In the genomic region with DNA sequence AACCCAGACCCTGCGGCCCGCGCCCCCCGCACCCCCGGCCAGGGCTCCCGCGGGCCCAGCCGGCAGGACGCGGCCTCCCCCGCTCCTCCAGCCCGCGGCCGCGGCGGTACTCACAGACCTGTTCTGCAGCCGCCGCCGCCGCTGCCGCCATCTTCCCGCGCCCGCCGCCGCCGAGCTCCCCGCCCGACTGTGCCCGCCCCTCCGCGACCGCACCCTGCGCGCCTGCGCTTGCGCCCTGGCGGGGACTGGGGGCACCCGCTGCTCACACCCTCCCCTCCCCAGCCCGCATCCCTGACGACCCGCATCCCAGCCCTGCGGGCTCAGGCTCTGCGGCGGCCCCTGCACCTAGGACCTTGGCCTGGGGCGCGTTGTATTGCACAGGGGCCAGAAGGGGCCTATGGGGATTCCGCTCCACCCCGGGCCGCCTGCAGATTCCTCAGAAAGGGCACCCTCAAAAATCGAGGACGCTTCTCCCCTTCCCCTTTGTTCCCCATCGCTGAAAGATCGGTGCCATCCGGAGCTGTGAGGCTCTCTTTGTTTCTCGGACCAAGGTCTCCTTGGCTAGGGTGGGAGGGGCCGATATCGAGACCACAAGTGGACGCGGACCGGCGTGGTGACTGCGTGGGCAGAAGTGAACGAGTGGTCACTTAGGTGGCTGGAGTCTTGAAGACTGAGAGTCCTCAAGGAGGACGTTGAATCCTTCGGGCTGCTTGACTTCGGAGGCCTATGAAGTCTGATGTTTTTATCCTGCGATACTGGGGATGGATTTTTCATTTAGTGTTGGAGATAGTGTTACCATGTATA, we compare ENCODE assay signal across 8 cellular contexts. TPM values are rescaled to one million over a fixed set of nuclear protein-coding genes. Genes with fewer than 3 reads are reported as not detected.
DNase-seq lines count a peak whose midpoint lies in the region; ATAC-seq and TF ChIP-seq lines count a peak whose summit lies in the region.

A gene with protein sequence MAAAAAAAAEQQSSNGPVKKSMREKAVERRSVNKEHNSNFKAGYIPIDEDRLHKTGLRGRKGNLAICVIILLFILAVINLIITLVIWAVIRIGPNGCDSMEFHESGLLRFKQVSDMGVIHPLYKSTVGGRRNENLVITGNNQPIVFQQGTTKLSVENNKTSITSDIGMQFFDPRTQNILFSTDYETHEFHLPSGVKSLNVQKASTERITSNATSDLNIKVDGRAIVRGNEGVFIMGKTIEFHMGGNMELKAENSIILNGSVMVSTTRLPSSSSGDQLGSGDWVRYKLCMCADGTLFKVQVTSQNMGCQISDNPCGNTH (minus strand): TSS at position 191 of the 804 bp plus-strand sequence. CDS start 40 bp downstream, at position 151.

- H3K4me3 Mint-ChIP-seq in CD4-positive, alpha-beta memory T cell = peak within 1 kb of the TSS; percentile 84 to 91 (median 88)

- H3K27me3 Mint-ChIP-seq in CD4-positive, alpha-beta memory T cell = peaks cover 2 to 10% of the 10 kb centered on the region in 2 donors

- H3K9me3 Mint-ChIP-seq in CD4-positive, alpha-beta memory T cell = no peaks in the 10 kb centered on the region

- H3K4me3 ChIP-seq in CD4-positive, alpha-beta memory T cell (ENCODE audit: low read length in 2 of 2) = peak within 1 kb of the TSS; percentile 5 to 57
- peak within 1 kb of the TSS; percentile 72 to 78 for H3K4me3 ChIP-seq in gastroesophageal sphincter

- H3K27ac ChIP-seq in CD4-positive, alpha-beta memory T cell (ENCODE audit: low read depth, low read length) = no peak within 1 kb of the TSS
- peak within 1 kb of the TSS; percentile 36 to 85 (median 82) for H3K27ac ChIP-seq in gastroesophageal sphincter

- H3K4me1 Mint-ChIP-seq in CD4-positive, alpha-beta memory T cell = peaks cover 21 to 36% (median 28%) of the 10 kb centered on the region in 4 donors

- CTCF ChIA-PET in CD4-positive, alpha-beta memory T cell (lab: Charles Lee; ENCODE audit: partially characterized antibody) = interaction anchor here (0.6 to 1.7 kb wide), 5 partner anchors 12 to 207 kb away, joined by 3 to 7 read pairs (median 3); partner anchors contain the start of gene DCUN1D4

- DNase-seq in CD4-positive, alpha-beta memory T cell = peak; percentile 64 to 75 (median 68)
- DNase-seq in RPMI8226 = peak; percentile 5
- DNase-seq in activated gamma-delta T cell treated with anti-CD3 and anti-CD28 coated beads, Interleukin-2, amount 50 U/mL, for 16 hours (ENCODE audit: low read depth) = peak; percentile 42
- DNase-seq in nucleus accumbens (lab: John Stamatoyannopoulos, UW) = peak in 55 of 56 donors; percentile 3 to 85 (median 74)

- intact Hi-C loops in CD4-positive, alpha-beta memory T cell (cut with micrococcal nuclease) = loop anchor here (1.0 to 10.0 kb wide), 3 partner anchors 196 to 1326 kb away; partner anchors contain the start of gene SCFD2

- H3K9me3 ChIP-seq in CD4-positive, alpha-beta memory T cell (ENCODE audit: control insufficient read depth in 1 of 2, low read length in 2 of 2) = no peaks in the 10 kb centered on the region
- H3K9me3 ChIP-seq in gastroesophageal sphincter = no peaks in the 10 kb centered on the region

- peaks cover 10% of the 10 kb centered on the region for H3K4me1 ChIP-seq in CD4-positive, alpha-beta memory T cell (ENCODE audit: insufficient read depth, low read length)
- H3K4me1 ChIP-seq in gastroesophageal sphincter = peaks cover 0 to 41% (median 9%) of the 10 kb centered on the region in 3 donors

- peaks cover 0 to 3% of the 10 kb centered on the region in 2 donors for H3K36me3 Mint-ChIP-seq in CD4-positive, alpha-beta memory T cell

- POLR2A ChIA-PET in CD4-positive, alpha-beta memory T cell (lab: Charles Lee; ENCODE audit: partially characterized antibody) = interaction anchor here (1.5 kb wide), 1 partner anchor 196 kb away, joined by 14 read pairs; the partner anchor contains the start of gene DCUN1D4

- H3K27ac Mint-ChIP-seq in CD4-positive, alpha-beta memory T cell = peak within 1 kb of the TSS in 5 of 7 donors; percentile 71 to 82 (median 75)

- WGBS in gastroesophageal sphincter (ENCODE audit: low coverage in 1 of 2), 2 donors = 0 to 40% methylated on average over 1 of the region's 68 CpGs

- H3K36me3 ChIP-seq in CD4-positive, alpha-beta memory T cell (ENCODE audit: insufficient read depth, low read length) = no peaks in the 10 kb centered on the region
- no peaks in the 10 kb centered on the region for H3K36me3 ChIP-seq in gastroesophageal sphincter

- no peak for TF ChIP-seq EP300 in gastroesophageal sphincter (IDR thresholded peaks at IDR 0.05)

- TF ChIP-seq POLR2A in gastroesophageal sphincter (IDR thresholded peaks at IDR 0.05) = peak in 1 of 2 donors; percentile 34

- peak; percentile 90 for ATAC-seq in GM19452 (IDR thresholded peaks at IDR 0.05; ENCODE audit: unreplicated experiment)
- peak; percentile 53 for ATAC-seq in HG03558 (IDR thresholded peaks at IDR 0.05; ENCODE audit: extremely low read depth, unreplicated experiment)
- ATAC-seq in gastroesophageal sphincter = peak; percentile 92

- TF ChIP-seq CTCF in gastroesophageal sphincter (IDR thresholded peaks at IDR 0.05) = peak in 3 of 4 experiments; percentile 11 to 27 (median 13)
- TF ChIP-seq CTCF in subcutaneous adipose tissue (IDR thresholded peaks at IDR 0.05; ENCODE audit: low read depth) = no peak

- no peaks in the 10 kb centered on the region for H3K27me3 ChIP-seq in CD4-positive, alpha-beta memory T cell (ENCODE audit: insufficient read depth, low read length)
- no peaks in the 10 kb centered on the region for H3K27me3 ChIP-seq in gastroesophageal sphincter

RNA-seq across cellular contexts. Expression of the gene that starts here (rescaled TPM):
- total RNA-seq in CD4-positive, alpha-beta memory T cell = 1 to 10 TPM; 7.4 to 7.5 TPM
- 1 to 10 TPM; 5.1 to 7.4 TPM for polyA plus RNA-seq in CD4-positive, alpha-beta memory T cell
- total RNA-seq in gastroesophageal sphincter (100 to 1,000 TPM in 1 of 4 donors, 10 to 100 TPM in 3; 58.0 to 105 (median 86.2) TPM), subcutaneous adipose tissue (10 to 100 TPM; 30.4 to 79.5 (median 39.1) TPM)

Comparison
In these comparisons a context has a peak if more than half of its experiments do, and no peak if none do; other contexts are left out.
1. DNase-seq: peak in every context shown above with its lines; median percentile 74 in nucleus accumbens; 68 in CD4-positive, alpha-beta memory T cell; 42 in activated gamma-delta T cell treated with anti-CD3 and anti-CD28 coated beads, Interleukin-2, amount 50 U/mL, for 16 hours; 5 in RPMI8226.